In genomic region chr10:127527320-127527719, GRCh38 we compare ENCODE assay signal across 18 cellular contexts. TPM values are rescaled to one million over a fixed set of nuclear protein-coding genes. Genes with fewer than 3 reads are reported as not detected.
DNase-seq lines count a peak whose midpoint lies in the region; ATAC-seq and TF ChIP-seq lines count a peak whose summit lies in the region.
"Had no signal": no experiment of that assay in that cellular context is flagged by ENCODE, and none has a peak within 500 bp of the region (broad histone marks: within the 10 kb centered on the region; RNA-seq: fewer than 3 reads in every experiment).

No MANE protein-coding gene starts in this region.

- no peaks in the 10 kb centered on the region for H3K9me3 Mint-ChIP-seq in nephron
- H3K9me3 Mint-ChIP-seq in CD4-positive, alpha-beta T cell: peaks cover 4% of the 10 kb centered on the region

- peak overlapping the region in 2 of 3 experiments; percentile 22 to 84 for H3K27ac Mint-ChIP-seq in nephron
- no peak overlapping the region for H3K27ac Mint-ChIP-seq in CD4-positive, alpha-beta T cell
- H3K27ac Mint-ChIP-seq: CD4-positive, alpha-beta memory T cell; GM23338; HFFc6; IgD-negative memory B cell had no signal

- no peaks in the 10 kb centered on the region for H3K9me3 ChIP-seq in left ventricle myocardium inferior (replicated peaks)
- H3K9me3 ChIP-seq in right atrium auricular region: no peaks in the 10 kb centered on the region
- no peaks in the 10 kb centered on the region for H3K9me3 ChIP-seq in CD4-positive, alpha-beta T cell (ENCODE audit: control insufficient read depth, low read length)

- H3K4me1 ChIP-seq in left ventricle myocardium inferior (peaks cover 19% of the 10 kb centered on the region), right atrium auricular region (peaks cover 0 to 6% of the 10 kb centered on the region in 2 donors)

- H3K36me3 ChIP-seq in left ventricle myocardium inferior (no peaks in the 10 kb centered on the region), right atrium auricular region (no peaks in the 10 kb centered on the region)

- DNase-seq in left ventricle myocardium inferior (no peak), right atrium auricular region (ENCODE audit: low spot score) (no peak), HT1080 (ENCODE audit: low read depth) (peak; percentile 53), NCI-H510A treated with DMSO at 0.1 percent for 48 hours (lab: John Stamatoyannopoulos, UW) (no peak)
- no peak for DNase-seq in CD4-positive, alpha-beta T cell
- DNase-seq: AML-193; CD4-positive, alpha-beta memory T cell; DMS153; DMS79; GF-D8; HFFc6 had no signal

- intact Hi-C loops in left ventricle myocardium inferior (cut with micrococcal nuclease): no loop called here
- intact Hi-C loops in CD4-positive, alpha-beta T cell (cut with DNase I, micrococcal nuclease): no loop called here

- no peak overlapping the region for H3K4me3 Mint-ChIP-seq in nephron
- no peak overlapping the region for H3K4me3 Mint-ChIP-seq in CD4-positive, alpha-beta T cell
- H3K4me3 Mint-ChIP-seq: CD4-positive, alpha-beta memory T cell; GM23338; HFFc6; IgD-negative memory B cell had no signal

- CTCF ChIA-PET in CD4-positive, alpha-beta T cell (lab: Charles Lee): no interaction called here

- H3K27ac ChIP-seq in left ventricle myocardium inferior (replicated peaks): peak overlapping the region; percentile 70
- no peak overlapping the region for H3K27ac ChIP-seq in right atrium auricular region
- H3K27ac ChIP-seq in CD4-positive, alpha-beta T cell (ENCODE audit: low read depth, low read length): no peak overlapping the region
- H3K27ac ChIP-seq: C4-2B had no signal

- H3K27me3 Mint-ChIP-seq in nephron (ENCODE audit: low read depth): peaks cover 4% of the 10 kb centered on the region
- peaks cover 8% of the 10 kb centered on the region for H3K27me3 Mint-ChIP-seq in CD4-positive, alpha-beta T cell
- H3K27me3 Mint-ChIP-seq: CD4-positive, alpha-beta memory T cell; IgD-negative memory B cell had no signal

- POLR2A ChIA-PET in CD4-positive, alpha-beta T cell (lab: Charles Lee): no interaction called here

- H3K4me1 Mint-ChIP-seq in nephron: peaks cover 38% of the 10 kb centered on the region
- H3K4me1 Mint-ChIP-seq in CD4-positive, alpha-beta T cell (ENCODE audit: low read depth): no peaks in the 10 kb centered on the region
- H3K4me1 Mint-ChIP-seq: CD4-positive, alpha-beta memory T cell; IgD-negative memory B cell had no signal

- no peaks in the 10 kb centered on the region for H3K36me3 Mint-ChIP-seq in nephron (ENCODE audit: low read depth)
- H3K36me3 Mint-ChIP-seq in CD4-positive, alpha-beta T cell (ENCODE audit: low read depth): no peaks in the 10 kb centered on the region
- H3K36me3 Mint-ChIP-seq: CD4-positive, alpha-beta memory T cell; IgD-negative memory B cell had no signal

- no peak for ATAC-seq in CD4-positive, alpha-beta T cell (ENCODE audit: poor library complexity)
- ATAC-seq: GM23338, HCT116, HepG2 had no signal

- H3K27me3 ChIP-seq in left ventricle myocardium inferior (ENCODE audit: low read depth) (peaks cover 6% of the 10 kb centered on the region), right atrium auricular region (no peaks in the 10 kb centered on the region)
- H3K27me3 ChIP-seq in CD4-positive, alpha-beta T cell (ENCODE audit: control insufficient read depth, insufficient read depth, low read length): no peaks in the 10 kb centered on the region

- TF ChIP-seq CTCF in left ventricle myocardium inferior (IDR thresholded peaks at IDR 0.05; ENCODE audit: borderline replicate concordance) (no peak), right atrium auricular region (IDR thresholded peaks at IDR 0.05) (no peak), nephron (IDR thresholded peaks at IDR 0.05; ENCODE audit: unreplicated experiment in 3 of 3) (no peak)
- TF ChIP-seq CTCF in CD4-positive, alpha-beta T cell (IDR thresholded peaks at IDR 0.05): no peak

- no peak overlapping the region for H3K4me3 ChIP-seq in left ventricle myocardium inferior
- H3K4me3 ChIP-seq in right atrium auricular region: no peak overlapping the region
- H3K4me3 ChIP-seq: GM23338 had no signal

RNA-seq across cellular contexts. Expression of gene NPS, which starts 21.8 kb away (rescaled TPM):
- total RNA-seq in left ventricle myocardium inferior: not detected
- total RNA-seq in right atrium auricular region: not detected
- not detected in 2 replicates for total RNA-seq in HT1080 (2014; rRNA removed; shearing (Covaris generic))
- polyA plus RNA-seq in HT1080 (2015; cell fraction: cytosol; rRNA removed): not detected in 2 replicates
- polyA plus RNA-seq in HT1080 (2015; cell fraction: nucleus; rRNA removed): not detected in 2 replicates
- not detected for total RNA-seq in CD4-positive, alpha-beta T cell
- total RNA-seq: CD4-positive, alpha-beta memory T cell; GM23338; HepG2; HFFc6 had no signal
- polyA plus RNA-seq: BJ; CD4-positive, alpha-beta memory T cell; GM23338; HepG2; IgD-negative memory B cell had no signal
